ENCODE assay signal across 1 cellular context in genomic region chr10:62437696-62438095, GRCh38.
TF ChIP-seq lines count a peak whose summit lies in the region.

No MANE protein-coding gene starts in this region.

TF ChIP-seq in GM23338, 12 proteins besides CTCF, POLR2A, EP300 and RAD21 (continued from another document):
- TF ChIP-seq ZNF462 (CRISPR knock-in tag; IDR thresholded peaks at IDR 0.05) = no peak
- TF ChIP-seq STAT1 (IDR thresholded peaks at IDR 0.05; ENCODE audit: unreplicated experiment) = no peak
- no peak for TF ChIP-seq CREB1 (CRISPR knock-in tag; IDR thresholded peaks at IDR 0.05; ENCODE audit: low read depth)
- TF ChIP-seq ZNF114 (CRISPR knock-in tag; IDR thresholded peaks at IDR 0.05) = no peak
- no peak for TF ChIP-seq POLR2AphosphoS5 (IDR thresholded peaks at IDR 0.05; ENCODE audit: low read depth)
- no peak for TF ChIP-seq JUNB (IDR thresholded peaks at IDR 0.05; ENCODE audit: unreplicated experiment)
- TF ChIP-seq ZNF331 (CRISPR knock-in tag; IDR thresholded peaks at IDR 0.05; ENCODE audit: low read depth) = no peak
